In genomic region chr19:31054430-31054829, GRCh38 we compare ENCODE assay signal across 8 cellular contexts.
DNase-seq lines count a peak whose midpoint lies in the region; ATAC-seq, FAIRE-seq and TF ChIP-seq lines count a peak whose summit lies in the region.

No MANE protein-coding gene starts in this region.

- H2AK5ac ChIP-seq in mesendoderm (ENCODE audit: low read length), result no peak overlapping the region

- POLR2A ChIA-PET in RWPE1 (lab: Yijun Ruan, JAX; ENCODE audit: low non-redundant PET), result no interaction called here
- POLR2A ChIA-PET in K562 (lab: Yijun Ruan, JAX), result no interaction called here

- TF ChIP-seq EP300 in K562 (IDR thresholded peaks at IDR 0.05; ENCODE audit: low read length), result no peak

- no peak overlapping the region for H3K9ac ChIP-seq in K562 (ENCODE audit: insufficient read depth in 1 of 2, low read depth in 2 of 2, low read length in 2 of 2)
- H3K9ac ChIP-seq in mesendoderm (ENCODE audit: low read length), result no peak overlapping the region

- H3K79me1 ChIP-seq in mesendoderm (ENCODE audit: low read length), result no peaks in the 10 kb centered on the region

- intact Hi-C loops in K562 (cut with micrococcal nuclease), result no loop called here

- H3K4me3 ChIP-seq in K562, result no peak overlapping the region
- H3K4me3 ChIP-seq in mesendoderm (ENCODE audit: low read length), result no peak overlapping the region

- in situ Hi-C loops in K562 (cut with MboI), result no loop called here

- H3K23ac ChIP-seq in mesendoderm (ENCODE audit: low read length), result no peak overlapping the region

- H3K56ac ChIP-seq in mesendoderm (ENCODE audit: low read length), result no peak overlapping the region

- H3K27me3 ChIP-seq in K562 (ENCODE audit: control insufficient read depth in 2 of 2, insufficient read depth in 2 of 2, low read length in 2 of 2) (no peaks in the 10 kb centered on the region), mesendoderm (ENCODE audit: insufficient read depth, low read length, poor library complexity) (no peaks in the 10 kb centered on the region)

- no peaks in the 10 kb centered on the region for H3K4me1 ChIP-seq in K562 (replicated peaks in 1 of 2; ENCODE audit: control insufficient read depth in 2 of 2, insufficient read depth in 2 of 2, low read length in 2 of 2)
- no peaks in the 10 kb centered on the region for H3K4me1 ChIP-seq in mesendoderm (ENCODE audit: control insufficient read depth, low read depth, low read length)

- H4K5ac ChIP-seq in mesendoderm (ENCODE audit: low read length), result no peak overlapping the region

- no peaks in the 10 kb centered on the region for H3K79me2 ChIP-seq in K562 (ENCODE audit: control insufficient read depth, insufficient read depth, low read length)
- H3K79me2 ChIP-seq in mesendoderm (ENCODE audit: control insufficient read depth, insufficient read depth, low read length), result no peaks in the 10 kb centered on the region

- H3K9me1 ChIP-seq in K562 (ENCODE audit: control insufficient read depth, insufficient read depth, low read length), result no peaks in the 10 kb centered on the region

- DNase-seq in H4 (ENCODE audit: low spot score), result peak; percentile 53
- DNase-seq in RWPE1 (ENCODE audit: low spot score), result peak; percentile 19
- DNase-seq in K562 (ENCODE audit: extremely low read depth in 1 of 4, low spot score in 3 of 4), result peak in 2 of 4 experiments; percentile 30 to 38
- DNase-seq in mesendoderm, result peak; percentile 92
- no peak for DNase-seq in GF-D8 (lab: John Stamatoyannopoulos, UW)

- H3K4ac ChIP-seq in mesendoderm (ENCODE audit: low read depth, low read length), result no peak overlapping the region

- no peak overlapping the region for H2AFZ ChIP-seq in K562 (ENCODE audit: low read depth, low read length)

- H4K20me1 ChIP-seq in K562 (replicated peaks; ENCODE audit: control insufficient read depth, insufficient read depth, low read length), result no peaks in the 10 kb centered on the region

- H3K27ac ChIP-seq in RWPE1 (no peak overlapping the region), K562 (ENCODE audit: extremely low read depth, low read depth, low read length) (no peak overlapping the region), mesendoderm (ENCODE audit: low read depth, low read length) (no peak overlapping the region)

- H2BK15ac ChIP-seq in mesendoderm (replicated peaks; ENCODE audit: low read depth), result no peak overlapping the region

- H3K4me2 ChIP-seq in K562 (ENCODE audit: insufficient read depth, low read length), result no peak overlapping the region
- H3K4me2 ChIP-seq in mesendoderm (ENCODE audit: low read length), result no peak overlapping the region

- TF ChIP-seq RAD21 in K562 (CRISPR knock-in tag; conservative IDR thresholded peaks at IDR 0.05 in 1 of 2, IDR thresholded peaks at IDR 0.05 in 1 of 2), result peak in 1 of 2 experiments; percentile 41; a peak in 2 of 4 replicates

- CTCF ChIA-PET in RWPE1 (lab: Yijun Ruan, JAX) (interaction anchor here (0.5 to 0.7 kb wide), 2 partner anchors 85 to 92 kb away, joined by 3 to 5 read pairs; no protein-coding TSS in a partner anchor), K562 (lab: Yijun Ruan, JAX; ENCODE audit: low intra/inter-chr PET ratio) (no interaction called here)

- FAIRE-seq in K562 (lab: Jason Lieb, UNC), result no peak

- no peak for TF ChIP-seq CTCF in RWPE1 (conservative IDR thresholded peaks at IDR 0.05; ENCODE audit: low read depth)
- peak; percentile 48 to 78 (median 64) for TF ChIP-seq CTCF in K562 (IDR thresholded peaks at IDR 0.05 in 2 of 3, conservative IDR thresholded peaks at IDR 0.05 in 1 of 3; ENCODE audit: insufficient read depth in 2 of 3, low read depth in 1 of 3, low read length in 3 of 3)

- ATAC-seq in K562 (peak; percentile 84), HG03159 (IDR thresholded peaks at IDR 0.05; ENCODE audit: unreplicated experiment) (no peak), HG03196 (IDR thresholded peaks at IDR 0.05; ENCODE audit: unreplicated experiment) (no peak), HG03565 (IDR thresholded peaks at IDR 0.05; ENCODE audit: unreplicated experiment) (no peak)

- no peak overlapping the region for H3K18ac ChIP-seq in mesendoderm (ENCODE audit: low read length)

- WGBS in K562 (ENCODE audit: insufficient coverage, low coverage, missing lambda C conversion rate), result 0% methylated on average over 3 of the region's 3 CpGs
- WGBS in mesendoderm (ENCODE audit: extremely low coverage, insufficient coverage, low lambda C conversion rate), result no CpG with 5 or more reads among the region's 3 CpGs

- H2BK5ac ChIP-seq in mesendoderm (ENCODE audit: low read length), result no peak overlapping the region

- H2BK120ac ChIP-seq in mesendoderm (ENCODE audit: low read depth, low read length), result no peak overlapping the region

- no peaks in the 10 kb centered on the region for H3K9me3 ChIP-seq in K562 (replicated peaks; ENCODE audit: control insufficient read depth, insufficient read depth, low read depth, low read length)

- H4K8ac ChIP-seq in mesendoderm (ENCODE audit: low read depth, low read length), result no peak overlapping the region

- no TSS peak for BruUV-seq in K562 (replicated peaks; lab: Mats Ljungman, UMichigan)

- TF ChIP-seq POLR2A in K562 (conservative IDR thresholded peaks at IDR 0.05), result no peak

- H3K36me3 ChIP-seq in K562 (ENCODE audit: control insufficient read depth, insufficient read depth, low read length) (no peaks in the 10 kb centered on the region), mesendoderm (ENCODE audit: control insufficient read depth, insufficient read depth, low read length) (no peaks in the 10 kb centered on the region)

TF ChIP-seq in K562, 482 proteins besides CTCF, POLR2A, EP300 and RAD21:
- no peak for TF ChIP-seq HDGF (IDR thresholded peaks at IDR 0.05)
- no peak for TF ChIP-seq SRSF3 (IDR thresholded peaks at IDR 0.05; ENCODE audit: insufficient read depth, low read length)
- no peak for TF ChIP-seq FUS (optimal IDR thresholded peaks at IDR 0.05; ENCODE audit: low read depth, low read length)
- TF ChIP-seq ZBTB26 (CRISPR knock-in tag; IDR thresholded peaks at IDR 0.05), result no peak
- no peak for TF ChIP-seq ZFP36 (IDR thresholded peaks at IDR 0.05; ENCODE audit: low read depth, low read length, partially characterized antibody)
- 0 out of 2 replicates have a peak, but pooled peaks have one; percentile 18 for TF ChIP-seq SMC3 (conservative IDR thresholded peaks at IDR 0.05; ENCODE audit: insufficient read depth, low read depth, low read length)
- TF ChIP-seq CTCFL (IDR thresholded peaks at IDR 0.05; ENCODE audit: borderline replicate concordance, insufficient read depth, low read depth, low read length, poor library complexity, severe bottlenecking), result peak; percentile 3
- TF ChIP-seq CREB3 (tag; conservative IDR thresholded peaks at IDR 0.05; ENCODE audit: low read depth), result no peak
